8 cellular contexts compared by ENCODE assay signal in the genomic region with DNA sequence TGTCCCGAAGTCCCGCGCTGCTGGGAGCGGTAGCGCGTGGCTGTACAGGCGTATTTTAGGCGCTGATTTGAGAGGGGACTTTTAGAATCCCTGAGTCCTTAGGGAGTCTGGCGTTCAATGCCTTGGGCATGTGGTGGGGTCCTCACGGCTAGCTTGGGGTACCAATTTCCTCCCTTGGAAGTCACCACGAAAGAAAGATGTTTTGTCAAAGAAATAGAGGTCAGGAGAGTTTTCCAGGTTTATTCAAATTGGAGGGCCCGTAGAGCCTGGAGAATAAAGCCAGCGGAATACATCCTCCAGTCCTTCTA.
DNase-seq lines count a peak whose midpoint lies in the region; ATAC-seq and TF ChIP-seq lines count a peak whose summit lies in the region.

No MANE protein-coding gene starts in this region.

- ATAC-seq in naive thymus-derived CD4-positive, alpha-beta T cell, result no peak
- no peak for ATAC-seq in sciatic nerve

- peak overlapping the region; percentile 86 for H3K27ac ChIP-seq in naive thymus-derived CD4-positive, alpha-beta T cell (ENCODE audit: low read depth, low read length)

- peak overlapping the region; percentile 84 for H3K4me3 ChIP-seq in BJ (ENCODE audit: low read depth, low read length)
- peak overlapping the region; percentile 87 for H3K4me3 ChIP-seq in choroid plexus epithelial cell (ENCODE audit: low read depth, low read length)
- H3K4me3 ChIP-seq in naive thymus-derived CD4-positive, alpha-beta T cell (ENCODE audit: low read length), result peak overlapping the region; percentile 68

- H3K4me1 ChIP-seq in naive thymus-derived CD4-positive, alpha-beta T cell (ENCODE audit: control insufficient read depth in 2 of 2, insufficient read depth in 2 of 2, low read length in 2 of 2), result peaks cover 13 to 17% of the 10 kb centered on the region in 2 donors

- peak overlapping the region; percentile 83 to 93 (median 88) for H3K4me3 Mint-ChIP-seq in IgD-negative memory B cell
- H3K4me3 Mint-ChIP-seq in naive thymus-derived CD4-positive, alpha-beta T cell, result peak overlapping the region; percentile 67 to 97 (median 86)

- intact Hi-C loops in naive thymus-derived CD4-positive, alpha-beta T cell (cut with micrococcal nuclease), result loop anchor here (1.0 kb wide), 5 partner anchors 65 to 371 kb away; a partner anchor contains a TSS
- intact Hi-C loops in sciatic nerve (cut with DNase I), result no loop called here
- intact Hi-C loops in posterior cingulate gyrus (cut with DNase I), result loop anchor here (1.0 to 5.0 kb wide), 3 partner anchors 65 to 237 kb away; a partner anchor contains a TSS

- no peaks in the 10 kb centered on the region for H3K9me3 ChIP-seq in naive thymus-derived CD4-positive, alpha-beta T cell (ENCODE audit: control insufficient read depth in 2 of 3, low read length in 3 of 3)

- H3K4me1 Mint-ChIP-seq in IgD-negative memory B cell, result peaks cover 9 to 13% (median 13%) of the 10 kb centered on the region in 3 donors
- peaks cover 6 to 43% (median 27%) of the 10 kb centered on the region in 7 donors for H3K4me1 Mint-ChIP-seq in naive thymus-derived CD4-positive, alpha-beta T cell

- no peaks in the 10 kb centered on the region for H3K27me3 ChIP-seq in BJ (ENCODE audit: control insufficient read depth, insufficient read depth, low read length)
- H3K27me3 ChIP-seq in naive thymus-derived CD4-positive, alpha-beta T cell (ENCODE audit: control insufficient read depth in 2 of 2, insufficient read depth in 2 of 2, low read length in 2 of 2), result no peaks in the 10 kb centered on the region

- no peaks in the 10 kb centered on the region for H3K9me3 Mint-ChIP-seq in IgD-negative memory B cell
- H3K9me3 Mint-ChIP-seq in naive thymus-derived CD4-positive, alpha-beta T cell, result peaks cover 0 to 5% (median 0%) of the 10 kb centered on the region in 11 donors

- no peaks in the 10 kb centered on the region; the same call in 1 of the 2 replicates for H3K36me3 ChIP-seq in BJ (ENCODE audit: control insufficient read depth, insufficient read depth, low read length)
- H3K36me3 ChIP-seq in naive thymus-derived CD4-positive, alpha-beta T cell (ENCODE audit: control insufficient read depth in 2 of 3, insufficient read depth in 3 of 3, low read length in 3 of 3), result no peaks in the 10 kb centered on the region

- no peaks in the 10 kb centered on the region for H3K27me3 Mint-ChIP-seq in IgD-negative memory B cell
- no peaks in the 10 kb centered on the region for H3K27me3 Mint-ChIP-seq in naive thymus-derived CD4-positive, alpha-beta T cell

- CTCF ChIA-PET in BJ (lab: Yijun Ruan, JAX), result interaction anchor here (0.6 to 2.1 kb wide), 3 partner anchors 14 to 371 kb away, joined by 3 to 8 read pairs (median 5); no protein-coding TSS in a partner anchor
- CTCF ChIA-PET in naive thymus-derived CD4-positive, alpha-beta T cell (lab: Charles Lee), result no interaction called here

- no peaks in the 10 kb centered on the region for H3K36me3 Mint-ChIP-seq in IgD-negative memory B cell
- peaks cover 0 to 6% (median 5%) of the 10 kb centered on the region in 5 donors for H3K36me3 Mint-ChIP-seq in naive thymus-derived CD4-positive, alpha-beta T cell

- TF ChIP-seq CTCF in BJ (IDR thresholded peaks at IDR 0.05; ENCODE audit: insufficient read depth, low read depth, low read length) (no peak), choroid plexus epithelial cell (conservative IDR thresholded peaks at IDR 0.05; ENCODE audit: low read depth, low read length) (no peak)

- POLR2A ChIA-PET in BJ (lab: Charles Lee), result no interaction called here
- POLR2A ChIA-PET in naive thymus-derived CD4-positive, alpha-beta T cell (lab: Charles Lee), result interaction anchor here (1.7 to 3.7 kb wide), 2 partner anchors 64 to 237 kb away, joined by 14 to 59 read pairs; a partner anchor contains a TSS

- H3K27ac Mint-ChIP-seq in IgD-negative memory B cell, result peak overlapping the region; percentile 84 to 95 (median 91)
- H3K27ac Mint-ChIP-seq in naive thymus-derived CD4-positive, alpha-beta T cell, result peak overlapping the region; percentile 26 to 98 (median 83)

- DNase-seq in BJ (ENCODE audit: low read depth) (no peak), choroid plexus epithelial cell (ENCODE audit: low read depth) (peak; percentile 56), sciatic nerve (ENCODE audit: low spot score) (no peak), AG08396 (ENCODE audit: low spot score) (no peak), DMS79 (lab: John Stamatoyannopoulos, UW) (no peak), posterior cingulate gyrus (no peak)
- DNase-seq in naive thymus-derived CD4-positive, alpha-beta T cell, result no peak
